In the genomic region with DNA sequence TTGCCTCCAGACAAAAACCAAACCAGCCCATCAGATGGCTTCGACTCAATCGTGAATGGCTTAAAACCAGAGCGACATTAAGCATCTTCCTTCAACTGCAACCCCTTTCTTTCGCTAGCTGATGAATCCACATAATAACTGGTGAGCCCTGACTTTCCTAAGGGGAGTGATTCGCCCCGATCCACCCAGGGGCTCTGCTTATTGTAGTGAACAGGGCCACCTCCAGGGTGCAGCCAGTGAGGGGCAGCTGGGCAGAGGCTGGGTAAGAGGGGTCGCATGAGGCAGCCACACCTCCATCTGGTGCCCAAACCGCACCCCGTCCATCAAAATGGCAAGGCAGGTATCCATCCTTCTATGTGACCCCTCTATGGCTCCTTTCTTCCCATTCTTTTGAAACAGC, we compare ENCODE assay signal across 1 cellular context.
TF ChIP-seq lines count a peak whose summit lies in the region.

No MANE protein-coding gene starts in this region.

TF ChIP-seq in K562, 482 proteins besides CTCF, POLR2A, EP300 and RAD21:
- TF ChIP-seq, protein P1, sequence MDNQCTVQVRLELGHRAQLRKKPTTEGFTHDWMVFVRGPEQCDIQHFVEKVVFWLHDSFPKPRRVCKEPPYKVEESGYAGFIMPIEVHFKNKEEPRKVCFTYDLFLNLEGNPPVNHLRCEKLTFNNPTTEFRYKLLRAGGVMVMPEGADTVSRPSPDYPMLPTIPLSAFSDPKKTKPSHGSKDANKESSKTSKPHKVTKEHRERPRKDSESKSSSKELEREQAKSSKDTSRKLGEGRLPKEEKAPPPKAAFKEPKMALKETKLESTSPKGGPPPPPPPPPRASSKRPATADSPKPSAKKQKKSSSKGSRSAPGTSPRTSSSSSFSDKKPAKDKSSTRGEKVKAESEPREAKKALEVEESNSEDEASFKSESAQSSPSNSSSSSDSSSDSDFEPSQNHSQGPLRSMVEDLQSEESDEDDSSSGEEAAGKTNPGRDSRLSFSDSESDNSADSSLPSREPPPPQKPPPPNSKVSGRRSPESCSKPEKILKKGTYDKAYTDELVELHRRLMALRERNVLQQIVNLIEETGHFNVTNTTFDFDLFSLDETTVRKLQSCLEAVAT (IDR thresholded peaks at IDR 0.05), result no peak
- no peak for TF ChIP-seq NONO (IDR thresholded peaks at IDR 0.05; ENCODE audit: low read depth in 2 of 2, low read length in 1 of 2)
- TF ChIP-seq ELF4 (CRISPR knock-in tag; IDR thresholded peaks at IDR 0.05), result no peak
- no peak for TF ChIP-seq MTA2 (IDR thresholded peaks at IDR 0.05; ENCODE audit: low read depth)
- TF ChIP-seq ZC3H4 (CRISPR knock-in tag; IDR thresholded peaks at IDR 0.05; ENCODE audit: borderline replicate concordance), result no peak
- no peak for TF ChIP-seq GABPB1 (CRISPR knock-in tag; IDR thresholded peaks at IDR 0.05)
- no peak for TF ChIP-seq ZNF384 (IDR thresholded peaks at IDR 0.05; ENCODE audit: low read depth, low read length)
- no peak for TF ChIP-seq ZNF175 (CRISPR knock-in tag; IDR thresholded peaks at IDR 0.05; ENCODE audit: low read depth)
- no peak for TF ChIP-seq NUFIP1 (IDR thresholded peaks at IDR 0.05; ENCODE audit: partially characterized antibody)
- TF ChIP-seq, protein P2, sequence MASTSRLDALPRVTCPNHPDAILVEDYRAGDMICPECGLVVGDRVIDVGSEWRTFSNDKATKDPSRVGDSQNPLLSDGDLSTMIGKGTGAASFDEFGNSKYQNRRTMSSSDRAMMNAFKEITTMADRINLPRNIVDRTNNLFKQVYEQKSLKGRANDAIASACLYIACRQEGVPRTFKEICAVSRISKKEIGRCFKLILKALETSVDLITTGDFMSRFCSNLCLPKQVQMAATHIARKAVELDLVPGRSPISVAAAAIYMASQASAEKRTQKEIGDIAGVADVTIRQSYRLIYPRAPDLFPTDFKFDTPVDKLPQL (IDR thresholded peaks at IDR 0.05; ENCODE audit: extremely low read depth, insufficient read length), result no peak
- no peak for TF ChIP-seq ETV1 (tag; conservative IDR thresholded peaks at IDR 0.05; ENCODE audit: low read depth)
- no peak for TF ChIP-seq RBM17 (IDR thresholded peaks at IDR 0.05; ENCODE audit: borderline replicate concordance, low read depth, low read length)
- no peak for TF ChIP-seq HLTF (IDR thresholded peaks at IDR 0.05)
- no peak for TF ChIP-seq CEBPB (tag; IDR thresholded peaks at IDR 0.05)
- no peak for TF ChIP-seq SMAD2 (IDR thresholded peaks at IDR 0.05; ENCODE audit: low read depth, low read length)
- no peak for TF ChIP-seq TARDBP (IDR thresholded peaks at IDR 0.05)
- TF ChIP-seq, protein P3, sequence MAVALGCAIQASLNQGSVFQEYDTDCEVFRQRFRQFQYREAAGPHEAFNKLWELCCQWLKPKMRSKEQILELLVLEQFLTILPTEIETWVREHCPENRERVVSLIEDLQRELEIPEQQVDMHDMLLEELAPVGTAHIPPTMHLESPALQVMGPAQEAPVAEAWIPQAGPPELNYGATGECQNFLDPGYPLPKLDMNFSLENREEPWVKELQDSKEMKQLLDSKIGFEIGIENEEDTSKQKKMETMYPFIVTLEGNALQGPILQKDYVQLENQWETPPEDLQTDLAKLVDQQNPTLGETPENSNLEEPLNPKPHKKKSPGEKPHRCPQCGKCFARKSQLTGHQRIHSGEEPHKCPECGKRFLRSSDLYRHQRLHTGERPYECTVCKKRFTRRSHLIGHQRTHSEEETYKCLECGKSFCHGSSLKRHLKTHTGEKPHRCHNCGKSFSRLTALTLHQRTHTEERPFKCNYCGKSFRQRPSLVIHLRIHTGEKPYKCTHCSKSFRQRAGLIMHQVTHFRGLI (CRISPR knock-in tag; IDR thresholded peaks at IDR 0.05), result no peak
- TF ChIP-seq NFRKB (IDR thresholded peaks at IDR 0.05; ENCODE audit: low read depth), result no peak
- TF ChIP-seq ZNF134 (CRISPR knock-in tag; conservative IDR thresholded peaks at IDR 0.05), result no peak
- no peak for TF ChIP-seq TAL1 (IDR thresholded peaks at IDR 0.05)
